Comparison of ENCODE assay signal across 11 cellular contexts in genomic region chr12:118374126-118374725, GRCh38. TPM values are rescaled to one million over a fixed set of nuclear protein-coding genes. Genes with fewer than 3 reads are reported as not detected.
DNase-seq lines count a peak whose midpoint lies in the region; ATAC-seq and TF ChIP-seq lines count a peak whose summit lies in the region.
"Had no signal": no experiment of that assay in that cellular context is flagged by ENCODE, and none has a peak within 500 bp of the region (broad histone marks: within the 10 kb centered on the region; RNA-seq: fewer than 3 reads in every experiment).

No MANE protein-coding gene starts in this region.

- no peaks in the 10 kb centered on the region for H3K27me3 ChIP-seq in fibroblast of lung (ENCODE audit: control insufficient read depth, insufficient read depth, low read length)
- no peaks in the 10 kb centered on the region for H3K27me3 ChIP-seq in skeletal muscle tissue (ENCODE audit: control insufficient read depth in 3 of 3, insufficient read depth in 3 of 3, low read length in 3 of 3)
- H3K27me3 ChIP-seq: SJCRH30, tibial artery had no signal

- H3K4me1 ChIP-seq in fibroblast of lung (ENCODE audit: control insufficient read depth, extremely low read depth, insufficient read depth, low read length), result peaks cover 4% of the 10 kb centered on the region
- H3K4me1 ChIP-seq in skeletal muscle tissue (ENCODE audit: control insufficient read depth in 3 of 3, insufficient read depth in 3 of 3, low read length in 3 of 3), result peaks cover 27 to 47% (median 44%) of the 10 kb centered on the region in 3 donors

- POLR2A ChIA-PET in activated CD4-positive, alpha-beta T cell treated with anti-CD3 and anti-CD28 coated beads, Interleukin-2, amount 10 ng/mL, durations not matched to agents 7 days and 5 days (lab: Charles Lee), result no interaction called here
- POLR2A ChIA-PET in T-cell (lab: Charles Lee), result no interaction called here

- H3K27ac ChIP-seq in fibroblast of lung (ENCODE audit: insufficient read depth, low read length), result peak overlapping the region; percentile 23
- H3K27ac ChIP-seq in skeletal muscle tissue (ENCODE audit: low read depth, low read length), result peak overlapping the region; percentile 92

- H3K4me3 Mint-ChIP-seq in activated CD4-positive, alpha-beta T cell treated with anti-CD3 and anti-CD28 coated beads, Interleukin-2, amount 10 ng/mL, durations not matched to agents 7 days and 5 days, result peak overlapping the region; percentile 97
- peak overlapping the region; percentile 91 to 96 (median 92) for H3K4me3 Mint-ChIP-seq in T-cell

- ATAC-seq in T-cell (replicated peaks in 1 of 4) (no peak), GM21390 (IDR thresholded peaks at IDR 0.05; ENCODE audit: unreplicated experiment) (no peak)

- no peak for TF ChIP-seq CTCF in fibroblast of lung (conservative IDR thresholded peaks at IDR 0.05 in 1 of 2, IDR thresholded peaks at IDR 0.05 in 1 of 2; ENCODE audit: low read depth in 1 of 2, low read length in 2 of 2)

- H3K9me3 Mint-ChIP-seq in activated CD4-positive, alpha-beta T cell treated with anti-CD3 and anti-CD28 coated beads, Interleukin-2, amount 10 ng/mL, durations not matched to agents 7 days and 5 days, result no peaks in the 10 kb centered on the region
- H3K9me3 Mint-ChIP-seq in T-cell, result no peaks in the 10 kb centered on the region

- no peaks in the 10 kb centered on the region for H4K20me1 ChIP-seq in fibroblast of lung (ENCODE audit: control insufficient read depth, extremely low read depth, insufficient read depth, low read length)

- H3K4me1 Mint-ChIP-seq in activated CD4-positive, alpha-beta T cell treated with anti-CD3 and anti-CD28 coated beads, Interleukin-2, amount 10 ng/mL, durations not matched to agents 7 days and 5 days, result peaks cover 52% of the 10 kb centered on the region
- H3K4me1 Mint-ChIP-seq in T-cell, result peaks cover 56 to 66% (median 61%) of the 10 kb centered on the region in 3 donors

- CTCF ChIA-PET in activated CD4-positive, alpha-beta T cell treated with anti-CD3 and anti-CD28 coated beads, Interleukin-2, amount 10 ng/mL, durations not matched to agents 7 days and 5 days (lab: Charles Lee), result no interaction called here
- CTCF ChIA-PET in T-cell (lab: Charles Lee), result interaction anchor here in 1 of 2 donors (1.9 to 2.4 kb wide), 2 partner anchors 16 to 191 kb away, joined by 7 to 16 read pairs; no protein-coding TSS in a partner anchor

- H3K4me3 ChIP-seq in fibroblast of lung (replicated peaks in 1 of 4; ENCODE audit: control extremely low read depth in 1 of 4, insufficient read depth in 1 of 4, low read depth in 3 of 4, low read length in 4 of 4) (peak overlapping the region in 1 of 4 experiments; percentile 72), skeletal muscle tissue (ENCODE audit: low read length in 3 of 3) (peak overlapping the region in 2 of 3 donors; percentile 14 to 93)

- peaks cover 14% of the 10 kb centered on the region for H3K27me3 Mint-ChIP-seq in activated CD4-positive, alpha-beta T cell treated with anti-CD3 and anti-CD28 coated beads, Interleukin-2, amount 10 ng/mL, durations not matched to agents 7 days and 5 days
- no peaks in the 10 kb centered on the region for H3K27me3 Mint-ChIP-seq in T-cell

- H2AFZ ChIP-seq in fibroblast of lung (ENCODE audit: low read length), result no peak overlapping the region

- peaks cover 5% of the 10 kb centered on the region for H3K36me3 Mint-ChIP-seq in activated CD4-positive, alpha-beta T cell treated with anti-CD3 and anti-CD28 coated beads, Interleukin-2, amount 10 ng/mL, durations not matched to agents 7 days and 5 days (ENCODE audit: low read depth)
- H3K36me3 Mint-ChIP-seq in T-cell, result no peaks in the 10 kb centered on the region

- H3K9me3 ChIP-seq in fibroblast of lung (ENCODE audit: control insufficient read depth, insufficient read depth, low read depth, low read length) (no peaks in the 10 kb centered on the region), skeletal muscle tissue (ENCODE audit: control insufficient read depth in 3 of 3, low read length in 3 of 3) (no peaks in the 10 kb centered on the region)
- H3K9me3 ChIP-seq: SJCRH30, tibial artery had no signal

- DNase-seq in activated CD4-positive, alpha-beta T cell treated with anti-CD3 and anti-CD28 coated beads, Interleukin-2, amount 10 ng/mL, durations not matched to agents 7 days and 5 days, result no peak
- no peak for DNase-seq in activated CD4-positive, alpha-beta T cell treated with anti-CD3 and anti-CD28 coated beads, Interleukin-2, amount 50 U/mL, for 48 hours
- DNase-seq in T-cell (no peak), fibroblast of lung (ENCODE audit: low read depth in 2 of 2) (no peak), NCI-H446 (lab: John Stamatoyannopoulos, UW) (no peak), NCI-H1694 treated with DMSO at 0.1 percent for 48 hours (lab: John Stamatoyannopoulos, UW) (no peak)
- DNase-seq: NCI-H345, SJCRH30, tibial artery had no signal

- H3K9ac ChIP-seq in fibroblast of lung (ENCODE audit: insufficient read depth, low read length), result no peak overlapping the region
- peak overlapping the region; percentile 36 to 82 (median 81) for H3K9ac ChIP-seq in skeletal muscle tissue (ENCODE audit: low read depth in 1 of 3, low read length in 3 of 3)

- no peaks in the 10 kb centered on the region for H3K36me3 ChIP-seq in fibroblast of lung (ENCODE audit: control insufficient read depth, insufficient read depth, low read length)
- H3K36me3 ChIP-seq in skeletal muscle tissue (ENCODE audit: control insufficient read depth in 3 of 3, insufficient read depth in 3 of 3, low read length in 3 of 3), result no peaks in the 10 kb centered on the region

- no peak overlapping the region for H3K27ac Mint-ChIP-seq in activated CD4-positive, alpha-beta T cell treated with anti-CD3 and anti-CD28 coated beads, Interleukin-2, amount 10 ng/mL, durations not matched to agents 7 days and 5 days
- H3K27ac Mint-ChIP-seq in T-cell, result peak overlapping the region; percentile 97 to 98

- no peak overlapping the region for H3K4me2 ChIP-seq in fibroblast of lung (ENCODE audit: extremely low read depth, insufficient read depth, low read length)

- H3K79me2 ChIP-seq in fibroblast of lung (ENCODE audit: control insufficient read depth, insufficient read depth, low read length), result peaks cover 61% of the 10 kb centered on the region

RNA-seq across cellular contexts. Expression of gene TAOK3, which starts 1.5 kb away (rescaled TPM):
- total RNA-seq in activated CD4-positive, alpha-beta T cell treated with anti-CD3 and anti-CD28 coated beads, Interleukin-2, amount 10 ng/mL, durations not matched to agents 7 days and 5 days, result 10 to 100 TPM; 52.5 to 63.3 TPM
- 10 to 100 TPM; 58.7 to 93.6 (median 67.4) TPM for total RNA-seq in T-cell
- total RNA-seq in fibroblast of lung, result 41.6 and 64.7 TPM in 2 replicates
- polyA plus RNA-seq in fibroblast of lung, result 76.1 and 97.4 TPM in 2 replicates
- 40.6 and 49.3 TPM in 2 replicates for polyA plus RNA-seq in fibroblast of lung (2012)
- 118 and 162 TPM in 2 replicates for polyA minus RNA-seq in fibroblast of lung (ENCODE audit: low replicate concordance)
- 9.4 TPM for total RNA-seq in skeletal muscle tissue

RNA-seq across cellular contexts. Expression of gene SUDS3, which starts 2.1 kb away (rescaled TPM):
- 10 to 100 TPM; 23.8 to 25.4 TPM for total RNA-seq in activated CD4-positive, alpha-beta T cell treated with anti-CD3 and anti-CD28 coated beads, Interleukin-2, amount 10 ng/mL, durations not matched to agents 7 days and 5 days
- 10 to 100 TPM; 23.0 to 29.9 (median 26.3) TPM for total RNA-seq in T-cell
- total RNA-seq in fibroblast of lung, result 31.4 and 34.2 TPM in 2 replicates
- polyA plus RNA-seq in fibroblast of lung, result 17.8 and 20.3 TPM in 2 replicates
- polyA plus RNA-seq in fibroblast of lung (2012), result 10.7 and 12.9 TPM in 2 replicates
- polyA minus RNA-seq in fibroblast of lung (ENCODE audit: low replicate concordance), result 10.6 and 14.5 TPM in 2 replicates
- total RNA-seq in skeletal muscle tissue, result 26.1 TPM
